1 cellular context compared by ENCODE assay signal in genomic region chr1:2448098-2448445, GRCh38.
TF ChIP-seq lines count a peak whose summit lies in the region.

No MANE protein-coding gene starts in this region.

TF ChIP-seq in HepG2, 621 proteins besides CTCF, POLR2A, EP300 and RAD21:
- TF ChIP-seq ZSCAN30 (CRISPR knock-in tag; IDR thresholded peaks at IDR 0.05) (no peak), ZNF570 (CRISPR knock-in tag; IDR thresholded peaks at IDR 0.05; ENCODE audit: borderline replicate concordance) (no peak), TIGD3 (CRISPR knock-in tag; IDR thresholded peaks at IDR 0.05; ENCODE audit: borderline replicate concordance) (no peak), IRF2 (CRISPR knock-in tag; IDR thresholded peaks at IDR 0.05) (no peak), MBD4 (IDR thresholded peaks at IDR 0.05; ENCODE audit: borderline replicate concordance, low read length) (no peak), SUZ12 (IDR thresholded peaks at IDR 0.05; ENCODE audit: low read depth, low read length) (no peak), PLRG1 (conservative IDR thresholded peaks at IDR 0.05) (no peak), KMT2B (CRISPR knock-in tag; IDR thresholded peaks at IDR 0.05) (no peak), ZNF703 (CRISPR knock-in tag; IDR thresholded peaks at IDR 0.05; ENCODE audit: borderline replicate concordance) (no peak), NFIB (CRISPR knock-in tag; IDR thresholded peaks at IDR 0.05; ENCODE audit: borderline replicate concordance) (no peak), ATF3 (CRISPR knock-in tag; IDR thresholded peaks at IDR 0.05) (no peak), ZNF629 (CRISPR knock-in tag; conservative IDR thresholded peaks at IDR 0.05) (no peak), SRSF1 (optimal IDR thresholded peaks at IDR 0.05; ENCODE audit: low read depth, low read length) (no peak)
